30 cellular contexts compared by ENCODE assay signal in the genomic region with DNA sequence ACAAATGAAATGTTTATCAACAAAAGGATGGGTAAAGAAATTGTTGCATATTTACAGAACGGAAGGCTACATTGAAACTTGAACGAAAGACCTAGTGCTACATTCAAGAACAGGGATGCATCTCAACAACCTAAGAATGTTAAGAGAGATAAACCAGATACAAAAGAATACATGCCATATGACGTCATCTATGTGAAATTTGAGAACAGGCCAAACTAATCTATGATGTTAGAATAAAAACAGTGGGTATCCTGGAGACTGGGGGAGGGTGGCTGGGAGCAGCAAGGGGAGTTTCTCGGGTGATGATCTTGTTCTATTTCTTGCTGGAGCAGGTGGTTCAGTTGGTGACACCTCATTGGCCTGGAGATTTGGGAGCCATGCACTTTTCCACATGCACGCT.
DNase-seq lines count a peak whose midpoint lies in the region; ATAC-seq and TF ChIP-seq lines count a peak whose summit lies in the region.
"Had no signal": no experiment of that assay in that cellular context is flagged by ENCODE, and none has a peak within 500 bp of the region (broad histone marks: within the 10 kb centered on the region; RNA-seq: fewer than 3 reads in every experiment).

No MANE protein-coding gene starts in this region.

- no peak for TF ChIP-seq POLR2A in prostate gland (IDR thresholded peaks at IDR 0.05)

- H3K4me3 ChIP-seq in mesenchymal stem cell (ENCODE audit: insufficient read depth in 1 of 2, low read depth in 1 of 2, low read length in 2 of 2): no peak overlapping the region
- no peak overlapping the region for H3K4me3 ChIP-seq in prostate gland
- H3K4me3 ChIP-seq: gastroesophageal sphincter, left lung, neural progenitor cell, pancreas, skin epidermis, suprapubic skin had no signal

- H3K36me3 ChIP-seq in mesenchymal stem cell (ENCODE audit: control insufficient read depth in 1 of 2, insufficient read depth in 2 of 2, low read depth in 1 of 2, low read length in 2 of 2) (peaks cover 0 to 5% of the 10 kb centered on the region in 2 experiments), prostate gland (no peaks in the 10 kb centered on the region)
- H3K36me3 ChIP-seq: left lung, neural progenitor cell, pancreas had no signal

- no peak overlapping the region for H3K18ac ChIP-seq in mesenchymal stem cell (ENCODE audit: low read depth in 1 of 2, low read length in 2 of 2)

- H3K4me1 ChIP-seq in mesenchymal stem cell (ENCODE audit: control insufficient read depth, insufficient read depth, low read depth, low read length): peaks cover 5% of the 10 kb centered on the region
- no peaks in the 10 kb centered on the region for H3K4me1 ChIP-seq in prostate gland (replicated peaks)
- H3K4me1 ChIP-seq: neural progenitor cell, pancreas had no signal

- H3K27ac ChIP-seq in mesenchymal stem cell (ENCODE audit: low read length, poor library complexity, severe bottlenecking): no peak overlapping the region
- no peak overlapping the region for H3K27ac ChIP-seq in prostate gland
- H3K27ac ChIP-seq: 22Rv1, left lung, neural progenitor cell, pancreas, skin epidermis, suprapubic skin had no signal

- DNase-seq in DMS53 (lab: John Stamatoyannopoulos, UW): peak; percentile 26
- no peak for DNase-seq in DMS53 treated with DMSO at 0.1 percent for 48 hours (lab: John Stamatoyannopoulos, UW; ENCODE audit: unreplicated experiment)
- peak; percentile 34 for DNase-seq in dermis blood vessel endothelial cell
- DNase-seq in mesenchymal stem cell: peak; percentile 41
- DNase-seq in OCI-M1 (lab: John Stamatoyannopoulos, UW): no peak
- DNase-seq in GM19240 (ENCODE audit: insufficient read length, low spot score): no peak
- no peak for DNase-seq in prostate gland (ENCODE audit: low spot score)
- DNase-seq: activated CD4-positive, alpha-beta T cell treated with anti-CD3 and anti-CD28 coated beads, Interleukin-2, amount 10 ng/mL, durations not matched to agents 24 days and 14 days; C1 segment of cervical spinal cord; cortex of kidney; endodermal cell; GOT3; immature natural killer cell; left lung; mesendoderm; NCI-H1105; NCI-H187 treated with DMSO at 0.1 percent for 48 hours; NCI-H526; pancreas; PC-3; retina; stimulated activated naive CD4-positive, alpha-beta T cell had no signal

- no peaks in the 10 kb centered on the region for H3K79me1 ChIP-seq in mesenchymal stem cell (replicated peaks; ENCODE audit: low read length, poor library complexity, severe bottlenecking)

- no peak for TF ChIP-seq CTCF in prostate gland (IDR thresholded peaks at IDR 0.05)

- no peak overlapping the region for H4K91ac ChIP-seq in mesenchymal stem cell (ENCODE audit: low read length)

- no peak overlapping the region for H2BK12ac ChIP-seq in mesenchymal stem cell (ENCODE audit: low read length in 2 of 2)

- no peak overlapping the region for H2BK120ac ChIP-seq in mesenchymal stem cell (ENCODE audit: low read depth, low read length)

- no peak overlapping the region for H2AK5ac ChIP-seq in mesenchymal stem cell (ENCODE audit: low read length, severe bottlenecking)

- H2BK15ac ChIP-seq in mesenchymal stem cell (ENCODE audit: low read depth, poor library complexity, severe bottlenecking): no peak overlapping the region

- peak; percentile 43; the same call in 2 of the 3 replicates for ATAC-seq in SK-N-SH treated with all-trans-retinoic acid at 6 μM for 48 hours
- ATAC-seq: activated naive CD4-positive, alpha-beta T cell treated with anti-CD3 and anti-CD28 coated beads, Interleukin-2, amount 50 U/mL, for 72 hours; esophagus mucosa; gastroesophageal sphincter; left lung; pancreas; PC-3 had no signal

- 89% methylated on average over 3 of the region's 5 CpGs for WGBS in mesenchymal stem cell
- 73% methylated on average over 5 of the region's 5 CpGs for WGBS in prostate gland

- no peak overlapping the region for H3K14ac ChIP-seq in mesenchymal stem cell (ENCODE audit: low read length in 2 of 2)

- H3K23ac ChIP-seq in mesenchymal stem cell (ENCODE audit: low read length in 2 of 2): no peak overlapping the region

- H2AFZ ChIP-seq in mesenchymal stem cell (ENCODE audit: low read depth, low read length): no peak overlapping the region
- H2AFZ ChIP-seq: neural progenitor cell had no signal

- H4K8ac ChIP-seq in mesenchymal stem cell (ENCODE audit: low read length): no peak overlapping the region

- no peak overlapping the region for H3K4me2 ChIP-seq in mesenchymal stem cell (ENCODE audit: low read length, poor library complexity, severe bottlenecking)
- H3K4me2 ChIP-seq: neural progenitor cell had no signal

- no peak overlapping the region for H3K4ac ChIP-seq in mesenchymal stem cell (ENCODE audit: low read depth in 1 of 2, low read length in 2 of 2)

- H3K9ac ChIP-seq in mesenchymal stem cell (ENCODE audit: low read length): no peak overlapping the region
- H3K9ac ChIP-seq: neural progenitor cell had no signal

- intact Hi-C loops in prostate gland (cut with DNase I): no loop called here

- H3K9me3 ChIP-seq in mesenchymal stem cell (ENCODE audit: control insufficient read depth, low read length): no peaks in the 10 kb centered on the region
- no peaks in the 10 kb centered on the region for H3K9me3 ChIP-seq in prostate gland
- H3K9me3 ChIP-seq: gastroesophageal sphincter, left lung, pancreas, suprapubic skin had no signal

- H3K27me3 ChIP-seq in mesenchymal stem cell (ENCODE audit: control insufficient read depth in 1 of 2, insufficient read depth in 1 of 2, low read length in 2 of 2) (peaks cover 3 to 33% of the 10 kb centered on the region in 2 experiments), prostate gland (replicated peaks; ENCODE audit: insufficient read depth) (no peaks in the 10 kb centered on the region)
- H3K27me3 ChIP-seq: gastroesophageal sphincter, neural progenitor cell, pancreas, suprapubic skin had no signal

- no peak overlapping the region for H2BK5ac ChIP-seq in mesenchymal stem cell (ENCODE audit: low read depth, low read length, poor library complexity, severe bottlenecking)

TF ChIP-seq in SK-N-SH treated with all-trans-retinoic acid at 6 μM for 48 hours, 23 proteins besides CTCF, POLR2A, EP300 and RAD21 (continues in another document):
- TF ChIP-seq SNAI2 (CRISPR knock-in tag; IDR thresholded peaks at IDR 0.05) (no peak), PPARA (CRISPR knock-in tag; IDR thresholded peaks at IDR 0.05; ENCODE audit: borderline replicate concordance) (no peak), ZFP3 (CRISPR knock-in tag; IDR thresholded peaks at IDR 0.05) (no peak), POU6F1 (CRISPR knock-in tag; IDR thresholded peaks at IDR 0.05; ENCODE audit: borderline replicate concordance, low read depth) (no peak), ISL1 (CRISPR knock-in tag; IDR thresholded peaks at IDR 0.05) (peak; percentile 44; the same call in 1 of the 2 replicates), CSDC2 (CRISPR knock-in tag; IDR thresholded peaks at IDR 0.05) (0 out of 2 replicates have a peak, but pooled peaks have one; percentile 71), TCF4 (CRISPR knock-in tag; IDR thresholded peaks at IDR 0.05; ENCODE audit: borderline replicate concordance) (no peak), ZFP30 (CRISPR knock-in tag; IDR thresholded peaks at IDR 0.05) (no peak; the same call in 1 of the 2 replicates), RARB (CRISPR knock-in tag; IDR thresholded peaks at IDR 0.05) (no peak), ZNF70 (CRISPR knock-in tag; IDR thresholded peaks at IDR 0.05) (no peak)
- TF ChIP-seq, protein P1, sequence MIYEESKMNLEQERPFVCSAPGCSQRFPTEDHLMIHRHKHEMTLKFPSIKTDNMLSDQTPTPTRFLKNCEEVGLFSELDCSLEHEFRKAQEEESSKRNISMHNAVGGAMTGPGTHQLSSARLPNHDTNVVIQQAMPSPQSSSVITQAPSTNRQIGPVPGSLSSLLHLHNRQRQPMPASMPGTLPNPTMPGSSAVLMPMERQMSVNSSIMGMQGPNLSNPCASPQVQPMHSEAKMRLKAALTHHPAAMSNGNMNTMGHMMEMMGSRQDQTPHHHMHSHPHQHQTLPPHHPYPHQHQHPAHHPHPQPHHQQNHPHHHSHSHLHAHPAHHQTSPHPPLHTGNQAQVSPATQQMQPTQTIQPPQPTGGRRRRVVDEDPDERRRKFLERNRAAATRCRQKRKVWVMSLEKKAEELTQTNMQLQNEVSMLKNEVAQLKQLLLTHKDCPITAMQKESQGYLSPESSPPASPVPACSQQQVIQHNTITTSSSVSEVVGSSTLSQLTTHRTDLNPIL (CRISPR knock-in tag; IDR thresholded peaks at IDR 0.05; ENCODE audit: low read depth): 0 out of 2 replicates have a peak, but pooled peaks have one; percentile 49

Comparison
In these comparisons a context has a peak if more than half of its experiments do, and no peak if none do; other contexts are left out.
1. DNase-seq: peak in DMS53 (single experiment), dermis blood vessel endothelial cell (single experiment) and mesenchymal stem cell (single experiment); none in DMS53 treated with DMSO at 0.1 percent for 48 hours (single experiment), OCI-M1 (single experiment), GM19240 (single experiment) and prostate gland (single experiment).